ENCODE assay signal across 8 cellular contexts in genomic region chr22:49971232-49972162, GRCh38. TPM values are rescaled to one million over a fixed set of nuclear protein-coding genes. Genes with fewer than 3 reads are reported as not detected.
DNase-seq lines count a peak whose midpoint lies in the region; ATAC-seq and TF ChIP-seq lines count a peak whose summit lies in the region.

No MANE protein-coding gene starts in this region.

- H3K4me3 ChIP-seq in fibroblast of pulmonary artery (replicated peaks; ENCODE audit: low read depth, low read length), result peak overlapping the region; percentile 45
- peak overlapping the region in 1 of 3 donors; percentile 53 for H3K4me3 ChIP-seq in thyroid gland (replicated peaks in 1 of 3)

- H3K9me3 Mint-ChIP-seq in nephron progenitor cell, result no peaks in the 10 kb centered on the region

- 0 to 1% methylated on average over 20 to 27 of the region's 81 CpGs for whole genome bisulfite sequencing in thyroid gland, 2 donors

- H3K36me3 ChIP-seq in KOPT-K1 (ENCODE audit: insufficient read depth, low read length) (no peaks in the 10 kb centered on the region), thyroid gland (no peaks in the 10 kb centered on the region)

- H3K27ac ChIP-seq in KOPT-K1 (ENCODE audit: low read depth, low read length, poor library complexity, severe bottlenecking) (peak overlapping the region; percentile 62), thyroid gland (peak overlapping the region; percentile 86 to 97 (median 94))

- peak overlapping the region; percentile 62 for H3K4me3 Mint-ChIP-seq in nephron progenitor cell

- ATAC-seq in GM21529 (IDR thresholded peaks at IDR 0.05; ENCODE audit: unreplicated experiment), result peak; percentile 19

- H3K4me1 ChIP-seq in thyroid gland, result peaks cover 35 to 57% of the 10 kb centered on the region in 2 donors

- H3K4me1 Mint-ChIP-seq in nephron progenitor cell, result peaks cover 26% of the 10 kb centered on the region

- peak in 1 of 2 donors; percentile 25 for TF ChIP-seq POLR2A in thyroid gland (IDR thresholded peaks at IDR 0.05)

- TF ChIP-seq CTCF in fibroblast of pulmonary artery (IDR thresholded peaks at IDR 0.05; ENCODE audit: low read length, missing control alignments) (no peak), nephron progenitor cell (IDR thresholded peaks at IDR 0.05) (no peak), thyroid gland (IDR thresholded peaks at IDR 0.05) (no peak)

- DNase-seq in Daoy (ENCODE audit: low read depth) (peak; percentile 65), fibroblast of pulmonary artery (ENCODE audit: low read depth) (peak; percentile 64), nephron progenitor cell (peak; percentile 55), thyroid gland (peak; percentile 91 to 93), SIG-M5 (lab: John Stamatoyannopoulos, UW) (no peak)
- peak; percentile 51 for DNase-seq in activated T-cell treated with anti-CD3 and anti-CD28 coated beads, Interleukin-2, amount 50 U/mL, for 1 hour

- no peaks in the 10 kb centered on the region for H3K36me3 Mint-ChIP-seq in nephron progenitor cell (ENCODE audit: low read depth)

- intact Hi-C loops in thyroid gland (cut with DNase I), result loop anchor here (2.0 kb wide), 1 partner anchor 37 kb away; no protein-coding TSS in a partner anchor

- no peaks in the 10 kb centered on the region for H3K27me3 ChIP-seq in thyroid gland

- H3K9me3 ChIP-seq in KOPT-K1 (ENCODE audit: insufficient read depth, low read length, poor library complexity, severe bottlenecking), result no peaks in the 10 kb centered on the region
- no peaks in the 10 kb centered on the region for H3K9me3 ChIP-seq in thyroid gland

- peaks cover 19% of the 10 kb centered on the region for H3K27me3 Mint-ChIP-seq in nephron progenitor cell (ENCODE audit: low read depth, poor library complexity)

- no peak overlapping the region for H3K27ac Mint-ChIP-seq in nephron progenitor cell

RNA-seq across cellular contexts. Expression of gene PIM3, which starts 10.9 kb away (rescaled TPM):
- total RNA-seq in Daoy (2014; rRNA removed; shearing (Covaris generic)), result 73.1 and 87.7 TPM in 2 replicates
- 100 to 1,000 TPM in 1 of 4 donors, 10 to 100 TPM in 3; 45.4 to 108 (median 73.2) TPM for total RNA-seq in thyroid gland

RNA-seq across cellular contexts. Expression of gene IL17REL, which starts 41.1 kb away (rescaled TPM):
- total RNA-seq in Daoy (2014; rRNA removed; shearing (Covaris generic)), result not detected in 2 replicates
- not detected for total RNA-seq in thyroid gland

RNA-seq across cellular contexts. Expression of gene CRELD2, which starts 53.1 kb away (rescaled TPM):
- total RNA-seq in Daoy (2014; rRNA removed; shearing (Covaris generic)), result 59.4 and 82.5 TPM in 2 replicates
- total RNA-seq in thyroid gland, result 100 to 1,000 TPM in 3 of 4 donors, 10 to 100 TPM in 1; 50.3 to 244 (median 154) TPM

RNA-seq across cellular contexts. Expression of gene ALG12, which starts 53.3 kb away (rescaled TPM):
- 12.6 and 16.3 TPM in 2 replicates for total RNA-seq in Daoy (2014; rRNA removed; shearing (Covaris generic))
- total RNA-seq in thyroid gland, result 10 to 100 TPM; 25.5 to 60.5 (median 52.2) TPM
